1 cellular context compared by ENCODE assay signal in genomic region chr2:17303496-17303895, GRCh38.
TF ChIP-seq lines count a peak whose summit lies in the region.

No MANE protein-coding gene starts in this region.

TF ChIP-seq in H1, 55 proteins besides CTCF, POLR2A, EP300 and RAD21 (continued from another document):
- TF ChIP-seq SP1 (IDR thresholded peaks at IDR 0.05; ENCODE audit: low read depth, low read length) (peak; percentile 80; the same call in 1 of the 2 replicates), RBBP5 (IDR thresholded peaks at IDR 0.05; ENCODE audit: borderline replicate concordance, low read depth, low read length) (no peak)
